ENCODE assay signal across 7 cellular contexts in the genomic region with DNA sequence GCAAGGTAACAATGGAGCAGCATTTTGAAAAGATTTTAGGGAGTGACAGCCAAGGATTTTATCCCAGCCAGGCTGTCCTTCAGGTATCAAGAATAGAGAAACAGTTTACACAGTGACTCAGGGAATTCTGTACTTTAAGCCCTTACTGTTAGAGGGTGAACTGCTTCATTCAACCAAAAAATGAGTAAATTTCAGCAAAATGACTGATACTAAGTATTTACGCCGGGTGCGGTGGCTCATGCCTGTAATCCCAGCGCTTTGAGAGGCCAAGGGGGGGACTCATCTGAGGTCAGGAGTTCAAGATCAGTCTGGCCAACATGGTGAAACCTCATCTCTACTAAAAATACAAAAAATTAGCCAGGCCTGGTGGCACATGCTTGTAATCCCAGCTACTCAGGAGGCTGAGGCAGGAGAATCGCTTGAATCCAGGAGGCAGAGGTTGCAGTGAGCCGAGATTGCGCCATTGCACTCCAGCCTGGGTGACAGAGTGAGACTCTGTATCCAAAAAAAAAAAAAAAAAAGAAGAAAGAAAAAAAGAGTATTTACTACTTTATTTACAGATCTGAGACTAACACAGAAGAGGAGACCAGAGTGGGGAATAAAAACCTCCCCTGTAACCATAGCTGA. TPM values are rescaled to one million over a fixed set of nuclear protein-coding genes. Genes with fewer than 3 reads are reported as not detected.
DNase-seq lines count a peak whose midpoint lies in the region; ATAC-seq and TF ChIP-seq lines count a peak whose summit lies in the region.
"Not testable (repeated sequence)": the region's sequence is repeated elsewhere in the genome, so short reads cannot be mapped to it uniquely, and the experiment has no call there.

No MANE protein-coding gene starts in this region.

- H3K27ac Mint-ChIP-seq in Caco-2 (ENCODE audit: unreplicated experiment) (peak overlapping the region; percentile 89), endodermal cell (peak overlapping the region; percentile 73), naive B cell (peak overlapping the region; percentile 41 to 96 (median 76))
- peak overlapping the region; percentile 52 for H3K27ac Mint-ChIP-seq in activated CD4-positive, alpha-beta T cell treated with anti-CD3 and anti-CD28 coated beads, Interleukin-2, amount 10 ng/mL, durations not matched to agents 7 days and 5 days
- peak overlapping the region; percentile 57 for H3K27ac Mint-ChIP-seq in activated naive CD8-positive, alpha-beta T cell treated with anti-CD3 and anti-CD28 coated beads, Interleukin-2, amount 50 U/mL, for 24 hours

- not testable (repeated sequence) for TF ChIP-seq POLR2A in gastrocnemius medialis (IDR thresholded peaks at IDR 0.05)

- not testable (repeated sequence) for H3K9me3 Mint-ChIP-seq in Caco-2 (ENCODE audit: unreplicated experiment); activated CD4-positive, alpha-beta T cell treated with anti-CD3 and anti-CD28 coated beads, Interleukin-2, amount 10 ng/mL, durations not matched to agents 7 days and 5 days; activated naive CD8-positive, alpha-beta T cell treated with anti-CD3 and anti-CD28 coated beads, Interleukin-2, amount 50 U/mL, for 24 hours; naive B cell
- peaks cover 11% of the 10 kb centered on the region for H3K9me3 Mint-ChIP-seq in endodermal cell

- H3K4me3 ChIP-seq in Caco-2 (ENCODE audit: low read depth, low read length); PC-9; endodermal cell (ENCODE audit: low read length); gastrocnemius medialis: not testable (repeated sequence)

- WGBS in endodermal cell (ENCODE audit: insufficient coverage in 1 of 2, insufficient read length in 1 of 2), 2 experiments: 96 to 98% methylated on average over 4 to 6 of the region's 7 CpGs

- not testable (repeated sequence) for H3K79me2 ChIP-seq in PC-9 (ENCODE audit: low read depth)

- peaks cover 15% of the 10 kb centered on the region for H3K4me1 Mint-ChIP-seq in Caco-2 (ENCODE audit: low read depth, unreplicated experiment)
- H3K4me1 Mint-ChIP-seq in activated CD4-positive, alpha-beta T cell treated with anti-CD3 and anti-CD28 coated beads, Interleukin-2, amount 10 ng/mL, durations not matched to agents 7 days and 5 days: peaks cover 50% of the 10 kb centered on the region
- H3K4me1 Mint-ChIP-seq in activated naive CD8-positive, alpha-beta T cell treated with anti-CD3 and anti-CD28 coated beads, Interleukin-2, amount 50 U/mL, for 24 hours: peaks cover 80% of the 10 kb centered on the region
- not testable (repeated sequence) for H3K4me1 Mint-ChIP-seq in endodermal cell
- peaks cover 45 to 85% (median 81%) of the 10 kb centered on the region in 3 donors for H3K4me1 Mint-ChIP-seq in naive B cell

- H3K4me1 ChIP-seq in Caco-2: peaks cover 54% of the 10 kb centered on the region
- H3K4me1 ChIP-seq in PC-9 (replicated peaks; ENCODE audit: insufficient read depth): peaks cover 19% of the 10 kb centered on the region
- not testable (repeated sequence) for H3K4me1 ChIP-seq in endodermal cell (ENCODE audit: control insufficient read depth, insufficient read depth, low read length)
- peaks cover 63% of the 10 kb centered on the region in 2 donors for H3K4me1 ChIP-seq in gastrocnemius medialis

- not testable (repeated sequence) for H3K9ac ChIP-seq in endodermal cell (ENCODE audit: extremely low read depth, low read length, poor library complexity, severe bottlenecking)

- POLR2A ChIA-PET in Caco-2 (lab: Charles Lee); PC-9 (lab: Charles Lee; ENCODE audit: unreplicated experiment): not testable (repeated sequence)
- POLR2A ChIA-PET in activated CD4-positive, alpha-beta T cell treated with anti-CD3 and anti-CD28 coated beads, Interleukin-2, amount 10 ng/mL, durations not matched to agents 7 days and 5 days (lab: Charles Lee): interaction anchor here (1.0 kb wide), 1 partner anchor 41 kb away, joined by 3 read pairs; a partner anchor contains a TSS

- H3K27me3 Mint-ChIP-seq in Caco-2 (ENCODE audit: insufficient read depth, unreplicated experiment); activated CD4-positive, alpha-beta T cell treated with anti-CD3 and anti-CD28 coated beads, Interleukin-2, amount 10 ng/mL, durations not matched to agents 7 days and 5 days; activated naive CD8-positive, alpha-beta T cell treated with anti-CD3 and anti-CD28 coated beads, Interleukin-2, amount 50 U/mL, for 24 hours; naive B cell: not testable (repeated sequence)
- peaks cover 24% of the 10 kb centered on the region for H3K27me3 Mint-ChIP-seq in endodermal cell (ENCODE audit: insufficient read depth)

- BruUV-seq in Caco-2 (replicated peaks; lab: Mats Ljungman, UMichigan); PC-9 (replicated peaks; lab: Mats Ljungman, UMichigan): not testable (repeated sequence)

- CTCF ChIA-PET in Caco-2 (lab: Charles Lee): interaction anchor here (0.6 kb wide), 1 partner anchor 59 kb away, joined by 3 read pairs; no protein-coding TSS in a partner anchor
- CTCF ChIA-PET in PC-9 (lab: Charles Lee); activated CD4-positive, alpha-beta T cell treated with anti-CD3 and anti-CD28 coated beads, Interleukin-2, amount 10 ng/mL, durations not matched to agents 7 days and 5 days (lab: Charles Lee): not testable (repeated sequence)

- intact Hi-C loops in Caco-2 (cut with micrococcal nuclease; ENCODE audit: unreplicated experiment); PC-9 (cut with micrococcal nuclease; ENCODE audit: unreplicated experiment); gastrocnemius medialis (cut with DNase I; ENCODE audit: low total_unique reads): not testable (repeated sequence)

- H3K9me2 ChIP-seq in PC-9 (ENCODE audit: insufficient read depth): not testable (repeated sequence)

- not testable (repeated sequence) for TF ChIP-seq CTCF in Caco-2 (IDR thresholded peaks at IDR 0.05; ENCODE audit: insufficient read depth in 1 of 2, low read depth in 1 of 2, low read length in 1 of 2, severe bottlenecking in 1 of 2, unreplicated experiment in 1 of 2); PC-9 (conservative IDR thresholded peaks at IDR 0.05); endodermal cell (conservative IDR thresholded peaks at IDR 0.05); gastrocnemius medialis (IDR thresholded peaks at IDR 0.05 in 4 of 5, conservative IDR thresholded peaks at IDR 0.05 in 1 of 5)

- not testable (repeated sequence) for H3K27me3 ChIP-seq in Caco-2 (replicated peaks; ENCODE audit: control insufficient read depth, insufficient read depth, low read length); PC-9 (ENCODE audit: insufficient read depth, low read depth); gastrocnemius medialis
- H3K27me3 ChIP-seq in endodermal cell (ENCODE audit: control insufficient read depth, insufficient read depth, low read length, poor library complexity, severe bottlenecking): peaks cover 19% of the 10 kb centered on the region

- not testable (repeated sequence) for H2AFZ ChIP-seq in PC-9

- not testable (repeated sequence) for H3K36me3 ChIP-seq in Caco-2 (ENCODE audit: control insufficient read depth, insufficient read depth, low read length); PC-9 (ENCODE audit: low read depth); endodermal cell (ENCODE audit: control insufficient read depth, insufficient read depth, low read length); gastrocnemius medialis

- not testable (repeated sequence) for H3K4me3 Mint-ChIP-seq in Caco-2 (ENCODE audit: unreplicated experiment); activated CD4-positive, alpha-beta T cell treated with anti-CD3 and anti-CD28 coated beads, Interleukin-2, amount 10 ng/mL, durations not matched to agents 7 days and 5 days; activated naive CD8-positive, alpha-beta T cell treated with anti-CD3 and anti-CD28 coated beads, Interleukin-2, amount 50 U/mL, for 24 hours; endodermal cell
- peak overlapping the region in 1 of 8 donors; percentile 29 for H3K4me3 Mint-ChIP-seq in naive B cell

- ATAC-seq in activated naive CD8-positive, alpha-beta T cell treated with anti-CD3 and anti-CD28 coated beads, Interleukin-2, amount 50 U/mL, for 24 hours; naive B cell (ENCODE audit: low read depth in 2 of 2): not testable (repeated sequence)
- peak in 1 of 2 donors; percentile 42 for ATAC-seq in gastrocnemius medialis

- not testable (repeated sequence) for DNase-seq in Caco-2; PC-9; activated CD4-positive, alpha-beta T cell treated with anti-CD3 and anti-CD28 coated beads, Interleukin-2, amount 10 ng/mL, durations not matched to agents 7 days and 5 days; activated naive CD8-positive, alpha-beta T cell treated with anti-CD3 and anti-CD28 coated beads, Interleukin-2, amount 50 U/mL, for 24 hours; endodermal cell; naive B cell; gastrocnemius medialis

- H3K27ac ChIP-seq in PC-9 (peak overlapping the region; percentile 54), gastrocnemius medialis (peak overlapping the region; percentile 51 to 84 (median 72))
- not testable (repeated sequence) for H3K27ac ChIP-seq in endodermal cell (ENCODE audit: low read depth, low read length)

- H3F3A ChIP-seq in PC-9 (ENCODE audit: insufficient read depth, low read depth): not testable (repeated sequence)

- not testable (repeated sequence) for H3K4me2 ChIP-seq in PC-9

- in situ Hi-C loops in gastrocnemius medialis (cut with MboI; ENCODE audit: low sequenced_read_pairs in 4 of 4): not testable (repeated sequence)

- not testable (repeated sequence) for H4K20me1 ChIP-seq in PC-9 (ENCODE audit: insufficient read depth)

- H3K36me3 Mint-ChIP-seq in Caco-2 (ENCODE audit: insufficient read depth, unreplicated experiment); endodermal cell (ENCODE audit: low read depth): not testable (repeated sequence)
- H3K36me3 Mint-ChIP-seq in activated CD4-positive, alpha-beta T cell treated with anti-CD3 and anti-CD28 coated beads, Interleukin-2, amount 10 ng/mL, durations not matched to agents 7 days and 5 days (ENCODE audit: low read depth): peaks cover 71% of the 10 kb centered on the region
- H3K36me3 Mint-ChIP-seq in activated naive CD8-positive, alpha-beta T cell treated with anti-CD3 and anti-CD28 coated beads, Interleukin-2, amount 50 U/mL, for 24 hours (ENCODE audit: low read depth): peaks cover 63% of the 10 kb centered on the region
- H3K36me3 Mint-ChIP-seq in naive B cell: peaks cover 12 to 26% of the 10 kb centered on the region in 2 donors

- not testable (repeated sequence) for H3K9me3 ChIP-seq in Caco-2; PC-9 (ENCODE audit: insufficient read depth, low read depth); endodermal cell (ENCODE audit: control insufficient read depth, low read length); gastrocnemius medialis

RNA-seq across cellular contexts. Expression of a gene that starts 40.3 kb away (rescaled TPM):
- 20.8 and 20.9 TPM in 2 replicates for total RNA-seq in Caco-2 (2022)
- 3.8 and 6.0 TPM in 2 replicates for total RNA-seq in PC-9 (2021)
- total RNA-seq in activated CD4-positive, alpha-beta T cell treated with anti-CD3 and anti-CD28 coated beads, Interleukin-2, amount 10 ng/mL, durations not matched to agents 7 days and 5 days: 10 to 100 TPM; 49.3 to 56.0 TPM
- 10 to 100 TPM in 1 of 2 donors, 1 to 10 TPM in 1; 6.2 to 10.8 TPM for total RNA-seq in endodermal cell
- 22.2 TPM for polyA plus RNA-seq in endodermal cell (2013, experiment 1 of 2)
- polyA plus RNA-seq in endodermal cell (2013, experiment 2 of 2): 19.4 TPM
- 10 to 100 TPM; 52.2 to 86.7 (median 68.1) TPM for polyA plus RNA-seq in naive B cell (ENCODE audit: low read depth in 6 of 6)
- 10 to 100 TPM in 1 of 4 donors, 1 to 10 TPM in 3; 4.6 to 21.4 (median 9.5) TPM for total RNA-seq in gastrocnemius medialis
